11 cellular contexts compared by ENCODE assay signal in the genomic region with DNA sequence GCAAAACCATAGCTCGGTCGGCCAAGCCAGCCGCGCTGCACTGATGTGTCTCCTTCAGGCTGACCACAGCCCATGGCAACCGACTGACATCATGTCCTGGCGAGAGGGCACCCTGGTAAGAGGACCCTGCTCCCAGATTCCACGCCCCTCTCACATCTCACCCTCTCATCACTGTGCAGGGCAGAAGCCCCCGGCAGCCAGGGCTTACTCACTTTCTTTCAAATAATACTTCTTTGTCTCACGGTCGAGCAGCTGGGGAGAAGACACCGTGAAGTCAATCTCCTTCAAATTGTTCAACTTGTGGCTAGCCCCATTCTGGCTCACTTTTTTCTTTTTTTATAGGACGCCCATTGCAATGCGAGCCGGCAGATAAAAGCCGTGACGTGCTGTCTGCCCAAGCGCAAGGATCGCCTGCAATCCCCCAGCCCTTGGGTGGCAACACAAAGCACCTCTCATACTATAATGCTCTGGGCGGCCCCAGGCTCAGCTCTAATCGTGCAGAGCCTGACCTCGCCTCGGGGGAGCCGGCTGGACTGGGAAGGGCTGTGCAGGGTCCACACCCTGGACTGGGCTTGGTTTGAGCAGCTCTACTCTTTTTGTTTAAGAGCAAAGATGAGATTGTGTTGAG. TPM values are rescaled to one million over a fixed set of nuclear protein-coding genes. Genes with fewer than 3 reads are reported as not detected.
A peak's percentile ranks its signal among the peaks of the same experiment; 100 is the strongest.
DNase-seq lines count a peak whose midpoint lies in the region; ATAC-seq, FAIRE-seq and TF ChIP-seq lines count a peak whose summit lies in the region.
"Had no signal": no experiment of that assay in that cellular context is flagged by ENCODE, and none has a peak within 500 bp of the region (broad histone marks: within the 10 kb centered on the region; RNA-seq: fewer than 3 reads in every experiment).

No MANE protein-coding gene starts in this region.

- H3K27ac ChIP-seq in small intestine (ENCODE audit: low read depth in 1 of 2, low read length in 1 of 2): no peak overlapping the region

- peaks cover 9 to 12% of the 10 kb centered on the region in 2 donors for H3K4me1 ChIP-seq in small intestine (ENCODE audit: control insufficient read depth in 2 of 2, insufficient read depth in 1 of 2, low read depth in 1 of 2, low read length in 1 of 2)

- no peaks in the 10 kb centered on the region for H3K9me3 Mint-ChIP-seq in brain
- H3K9me3 Mint-ChIP-seq in activated CD8-positive, alpha-beta T cell treated with anti-CD3 and anti-CD28 coated beads, Interleukin-2, amount 10 ng/mL, durations not matched to agents 7 days and 5 days (ENCODE audit: insufficient read depth): no peaks in the 10 kb centered on the region

- POLR2A ChIA-PET in activated CD8-positive, alpha-beta T cell treated with anti-CD3 and anti-CD28 coated beads, Interleukin-2, amount 10 ng/mL, durations not matched to agents 7 days and 5 days (lab: Charles Lee): no interaction called here

- CTCF ChIA-PET in activated CD8-positive, alpha-beta T cell treated with anti-CD3 and anti-CD28 coated beads, Interleukin-2, amount 10 ng/mL, durations not matched to agents 7 days and 5 days (lab: Charles Lee): interaction anchor here (1.3 kb wide), 1 partner anchor 28 kb away, joined by 3 read pairs; no protein-coding TSS in a partner anchor

- no peak overlapping the region for H3K4me3 ChIP-seq in small intestine (ENCODE audit: low read depth in 1 of 2, low read length in 2 of 2)

- peak overlapping the region; percentile 83 to 99 (median 96) for H3K27ac Mint-ChIP-seq in brain
- no peak overlapping the region for H3K27ac Mint-ChIP-seq in activated CD8-positive, alpha-beta T cell treated with anti-CD3 and anti-CD28 coated beads, Interleukin-2, amount 10 ng/mL, durations not matched to agents 7 days and 5 days

- FAIRE-seq in small intestine (lab: Jason Lieb, UNC): no peak

- H3K36me3 Mint-ChIP-seq in brain: peaks cover 22% of the 10 kb centered on the region
- peaks cover 23% of the 10 kb centered on the region for H3K36me3 Mint-ChIP-seq in activated CD8-positive, alpha-beta T cell treated with anti-CD3 and anti-CD28 coated beads, Interleukin-2, amount 10 ng/mL, durations not matched to agents 7 days and 5 days (ENCODE audit: low read depth)

- H3K4me3 Mint-ChIP-seq in brain: peak overlapping the region; percentile 62 to 84 (median 77)
- no peak overlapping the region for H3K4me3 Mint-ChIP-seq in activated CD8-positive, alpha-beta T cell treated with anti-CD3 and anti-CD28 coated beads, Interleukin-2, amount 10 ng/mL, durations not matched to agents 7 days and 5 days

- peaks cover 100% of the 10 kb centered on the region for H3K4me1 Mint-ChIP-seq in brain
- peaks cover 39% of the 10 kb centered on the region for H3K4me1 Mint-ChIP-seq in activated CD8-positive, alpha-beta T cell treated with anti-CD3 and anti-CD28 coated beads, Interleukin-2, amount 10 ng/mL, durations not matched to agents 7 days and 5 days (ENCODE audit: low read depth)

- peak; percentile 79 for DNase-seq in M059J (ENCODE audit: low read depth)
- peak; percentile 95 for DNase-seq in islet precursor cell
- DNase-seq in small intestine: peak; percentile 80
- DNase-seq in HCEC 1CT: no peak
- no peak for DNase-seq in NCI-H345 (lab: John Stamatoyannopoulos, UW)
- no peak for DNase-seq in activated CD8-positive, alpha-beta T cell treated with anti-CD3 and anti-CD28 coated beads, Interleukin-2, amount 10 ng/mL, durations not matched to agents 7 days and 5 days
- DNase-seq: hippocampal formation, NCI-H1105 treated with DMSO at 0.1 percent for 48 hours, RPMI8226 had no signal

- WGBS in small intestine, 3 donors: 26 to 54% (median 44%) methylated on average over 23 of the region's 23 CpGs

- H3K27me3 Mint-ChIP-seq in brain: no peaks in the 10 kb centered on the region
- H3K27me3 Mint-ChIP-seq in activated CD8-positive, alpha-beta T cell treated with anti-CD3 and anti-CD28 coated beads, Interleukin-2, amount 10 ng/mL, durations not matched to agents 7 days and 5 days (ENCODE audit: low read depth): no peaks in the 10 kb centered on the region

- no peak for ATAC-seq in GM19035 (IDR thresholded peaks at IDR 0.05; ENCODE audit: unreplicated experiment)
- no peak for ATAC-seq in activated CD8-positive, alpha-beta T cell treated with anti-CD3 and anti-CD28 coated beads, Interleukin-2, amount 10 ng/mL, durations not matched to agents 7 days and 5 days

- no peaks in the 10 kb centered on the region for H3K27me3 ChIP-seq in small intestine (ENCODE audit: control insufficient read depth in 2 of 2, insufficient read depth in 2 of 2, low read length in 2 of 2)

- no peaks in the 10 kb centered on the region for H3K36me3 ChIP-seq in small intestine (ENCODE audit: control insufficient read depth in 2 of 2, insufficient read depth in 2 of 2, low read length in 2 of 2)

- no peak for TF ChIP-seq CTCF in brain (conservative IDR thresholded peaks at IDR 0.05)

- no peaks in the 10 kb centered on the region for H3K9me3 ChIP-seq in small intestine (ENCODE audit: control insufficient read depth, low read depth)

RNA-seq across cellular contexts. Expression of a gene that starts 33.6 kb away (rescaled TPM):
- 28.9 and 36.1 TPM in 2 replicates for total RNA-seq in M059J (2014; rRNA removed; shearing (Covaris generic))
- polyA plus RNA-seq in brain (ENCODE audit: insufficient read depth, low read depth, low replicate concordance): 32.4 TPM
- 10 to 100 TPM; 26.6 to 54.8 (median 27.0) TPM for polyA plus RNA-seq in small intestine
- total RNA-seq in activated CD8-positive, alpha-beta T cell treated with anti-CD3 and anti-CD28 coated beads, Interleukin-2, amount 10 ng/mL, durations not matched to agents 7 days and 5 days: 10 to 100 TPM; 37.1 TPM

Comparison
In these comparisons a context has a peak if more than half of its experiments do, and no peak if none do; other contexts are left out.
1. DNase-seq: peak in M059J (single experiment), islet precursor cell (single experiment) and small intestine (single experiment); none in HCEC 1CT (single experiment), NCI-H345 (single experiment) and activated CD8-positive, alpha-beta T cell treated with anti-CD3 and anti-CD28 coated beads, Interleukin-2, amount 10 ng/mL, durations not matched to agents 7 days and 5 days (single experiment).